ENCODE assay signal across 2 cellular contexts in genomic region chr7:66282594-66282935, GRCh38.
TF ChIP-seq lines count a peak whose summit lies in the region.

No MANE protein-coding gene starts in this region.

TF ChIP-seq in SK-N-SH, 30 proteins besides CTCF, POLR2A, EP300 and RAD21 (continued from another document):
- TF ChIP-seq PBX3 (IDR thresholded peaks at IDR 0.05) (no peak), EZH2phosphoT487 (IDR thresholded peaks at IDR 0.05; ENCODE audit: borderline replicate concordance, low read depth) (no peak), USF2 (IDR thresholded peaks at IDR 0.05; ENCODE audit: borderline replicate concordance, low read depth, low read length) (no peak), FOSL2 (IDR thresholded peaks at IDR 0.05; ENCODE audit: borderline replicate concordance, low read depth) (no peak), RFX5 (IDR thresholded peaks at IDR 0.05; ENCODE audit: low read length) (no peak), MXI1 (IDR thresholded peaks at IDR 0.05; ENCODE audit: low read depth, low read length) (no peak), ELF1 (IDR thresholded peaks at IDR 0.05) (no peak), RCOR1 (IDR thresholded peaks at IDR 0.05; ENCODE audit: low read length) (no peak), RXRA (IDR thresholded peaks at IDR 0.05; ENCODE audit: borderline replicate concordance, low read depth) (no peak)

TF ChIP-seq in SK-N-SH treated with all-trans-retinoic acid at 6 μM for 48 hours, 23 proteins besides CTCF, POLR2A, EP300 and RAD21 (continued from another document):
- TF ChIP-seq CREB5 (CRISPR knock-in tag; IDR thresholded peaks at IDR 0.05; ENCODE audit: low read depth) = no peak
- TF ChIP-seq RARB (CRISPR knock-in tag; IDR thresholded peaks at IDR 0.05) = no peak
